22 cellular contexts compared by ENCODE assay signal in the genomic region with DNA sequence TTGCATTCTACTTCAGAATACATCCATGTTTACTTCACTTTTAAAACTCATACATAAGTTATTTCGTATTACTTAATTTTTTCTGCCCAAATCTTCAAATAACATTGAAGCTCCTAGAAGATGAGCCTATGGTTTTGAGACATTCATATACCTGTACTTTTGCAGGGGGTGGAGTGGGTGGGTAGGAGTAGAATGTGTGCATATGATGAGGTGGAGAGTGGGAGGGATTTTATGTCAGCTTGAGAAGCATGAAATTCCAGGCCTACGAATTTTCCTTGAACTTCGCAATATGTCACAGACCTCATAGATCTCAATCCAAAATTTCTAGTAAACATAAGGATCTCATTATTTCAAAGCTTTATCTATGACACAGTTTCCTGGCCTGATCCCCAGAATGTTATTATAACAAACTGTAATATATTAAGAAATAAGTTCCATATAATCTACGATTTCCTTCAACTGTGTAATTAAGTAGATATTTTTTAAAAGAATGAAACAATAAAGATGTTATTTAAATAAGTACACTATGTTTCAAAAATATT. TPM values are rescaled to one million over a fixed set of nuclear protein-coding genes. Genes with fewer than 3 reads are reported as not detected.
DNase-seq lines count a peak whose midpoint lies in the region; FAIRE-seq lines count a peak whose summit lies in the region.
"Had no signal": no experiment of that assay in that cellular context is flagged by ENCODE, and none has a peak within 500 bp of the region (broad histone marks: within the 10 kb centered on the region; RNA-seq: fewer than 3 reads in every experiment).

No MANE protein-coding gene starts in this region.

- H3K9me3 ChIP-seq in adipocyte (ENCODE audit: control insufficient read depth, low read length) = no peaks in the 10 kb centered on the region
- H3K9me3 ChIP-seq in small intestine (ENCODE audit: control insufficient read depth, low read depth) = no peaks in the 10 kb centered on the region
- H3K9me3 ChIP-seq: BLaER1 had no signal

- H3K4me1 ChIP-seq in adipocyte (ENCODE audit: control insufficient read depth, insufficient read depth, low read length) (peaks cover 10% of the 10 kb centered on the region), small intestine (ENCODE audit: control insufficient read depth in 2 of 2, insufficient read depth in 1 of 2, low read depth in 1 of 2, low read length in 1 of 2) (no peaks in the 10 kb centered on the region)
- H3K4me1 ChIP-seq: BLaER1 had no signal

- in situ Hi-C loops in G401 (cut with HindIII; ENCODE audit: low sequenced_read_pairs) = loop anchor here (25.0 kb wide), 1 partner anchor 212 kb away; no protein-coding TSS in a partner anchor

- no peak overlapping the region for H3K27ac ChIP-seq in small intestine (ENCODE audit: low read depth in 1 of 2, low read length in 1 of 2)
- H3K27ac ChIP-seq: BLaER1, HL-60 had no signal

- no peak overlapping the region for H3K4me3 ChIP-seq in adipocyte (ENCODE audit: low read length)
- no peak overlapping the region for H3K4me3 ChIP-seq in small intestine (ENCODE audit: low read depth in 1 of 2, low read length in 2 of 2)
- H3K4me3 ChIP-seq: BLaER1 had no signal

- FAIRE-seq in small intestine (lab: Jason Lieb, UNC) = peak; percentile 53
- FAIRE-seq: D721Med had no signal

- peak; percentile 27 for DNase-seq in GM03348 (ENCODE audit: low spot score)
- peak; percentile 86 for DNase-seq in adipocyte (ENCODE audit: low read depth)
- peak; percentile 84 for DNase-seq in fibroblast of peridontal ligament (ENCODE audit: extremely low read depth)
- no peak for DNase-seq in small intestine
- no peak for DNase-seq in DMS153 treated with DMSO at 0.1 percent for 48 hours (lab: John Stamatoyannopoulos, UW; ENCODE audit: unreplicated experiment)
- no peak for DNase-seq in NCI-H345 treated with DMSO at 0.1 percent for 48 hours (lab: John Stamatoyannopoulos, UW; ENCODE audit: unreplicated experiment)
- no peak for DNase-seq in G401 (ENCODE audit: low spot score)
- DNase-seq: CD8-positive, alpha-beta memory T cell; DMS79 treated with DMSO at 0.1 percent for 48 hours; GDM1; H9; KBM-7; MV-4-11; NCI-H1417; NCI-H1930; NCI-H446; NCI-H69; SHP77 had no signal

- no peaks in the 10 kb centered on the region for H3K27me3 ChIP-seq in adipocyte (replicated peaks; ENCODE audit: control insufficient read depth, insufficient read depth, low read length)
- no peaks in the 10 kb centered on the region for H3K27me3 ChIP-seq in small intestine (ENCODE audit: control insufficient read depth in 2 of 2, insufficient read depth in 2 of 2, low read length in 2 of 2)
- H3K27me3 ChIP-seq: BLaER1 had no signal

- H3K36me3 ChIP-seq in adipocyte (ENCODE audit: control insufficient read depth, insufficient read depth, low read length, severe bottlenecking) (peaks cover 16% of the 10 kb centered on the region), small intestine (ENCODE audit: control insufficient read depth in 2 of 2, insufficient read depth in 2 of 2, low read length in 2 of 2) (peaks cover 0 to 2% of the 10 kb centered on the region in 2 donors)

- no peak overlapping the region for H3K9ac ChIP-seq in adipocyte (ENCODE audit: low read length)
- H3K9ac ChIP-seq: BLaER1 had no signal

- WGBS in small intestine, 3 donors = 80 to 91% (median 89%) methylated on average over 4 of the region's 4 CpGs

RNA-seq across cellular contexts. Expression of gene MOB3B, which starts 19.7 kb away (rescaled TPM):
- 10 to 100 TPM; 16.9 to 21.3 (median 18.1) TPM for polyA plus RNA-seq in small intestine
- total RNA-seq in G401 (2014; rRNA removed; shearing (Covaris generic)) = not detected in 2 replicates

RNA-seq across cellular contexts. Expression of gene C9orf72, which starts 24.0 kb away (rescaled TPM):
- polyA plus RNA-seq in small intestine = 1 to 10 TPM; 4.2 to 6.0 (median 4.6) TPM
- total RNA-seq in G401 (2014; rRNA removed; shearing (Covaris generic)) = 3.6 and 6.0 TPM in 2 replicates

RNA-seq across cellular contexts. Expression of gene IFNK, which starts 25.2 kb away (rescaled TPM):
- not detected for polyA plus RNA-seq in small intestine
- total RNA-seq in G401 (2014; rRNA removed; shearing (Covaris generic)) = not detected in 2 replicates
- total RNA-seq: CD8-positive, alpha-beta memory T cell; H9; OCI-LY7 had no signal
- polyA plus RNA-seq: CD8-positive, alpha-beta memory T cell had no signal

Comparison
In these comparisons a context has a peak if more than half of its experiments do, and no peak if none do; other contexts are left out.
1. DNase-seq: peak in GM03348 (single experiment), adipocyte (single experiment) and fibroblast of peridontal ligament (single experiment); none in small intestine (single experiment), DMS153 treated with DMSO at 0.1 percent for 48 hours (single experiment), NCI-H345 treated with DMSO at 0.1 percent for 48 hours (single experiment) and G401 (single experiment).